Comparison of ENCODE assay signal across 12 cellular contexts in genomic region chr1:91742848-91743292, GRCh38.
DNase-seq lines count a peak whose midpoint lies in the region; ATAC-seq, FAIRE-seq and TF ChIP-seq lines count a peak whose summit lies in the region.
"Had no signal": no experiment of that assay in that cellular context is flagged by ENCODE, and none has a peak within 500 bp of the region (broad histone marks: within the 10 kb centered on the region; RNA-seq: fewer than 3 reads in every experiment).

No MANE protein-coding gene starts in this region.

- H3K36me3 Mint-ChIP-seq in activated CD8-positive, alpha-beta T cell treated with anti-CD3 and anti-CD28 coated beads for 36 hours (ENCODE audit: low read depth): peaks cover 25% of the 10 kb centered on the region
- H3K36me3 Mint-ChIP-seq in activated CD8-positive, alpha-beta T cell treated with anti-CD3 and anti-CD28 coated beads, Interleukin-2, amount 10 ng/mL, durations not matched to agents 7 days and 5 days (ENCODE audit: low read depth): peaks cover 13% of the 10 kb centered on the region

- peak; percentile 58 for ATAC-seq in activated CD8-positive, alpha-beta T cell treated with anti-CD3 and anti-CD28 coated beads for 36 hours
- ATAC-seq in activated CD8-positive, alpha-beta T cell treated with anti-CD3 and anti-CD28 coated beads, Interleukin-2, amount 10 ng/mL, durations not matched to agents 7 days and 5 days: no peak
- peak; percentile 37 for ATAC-seq in left lung
- no peak for ATAC-seq in GM19397 (IDR thresholded peaks at IDR 0.05; ENCODE audit: unreplicated experiment)

- CTCF ChIA-PET in activated CD8-positive, alpha-beta T cell treated with anti-CD3 and anti-CD28 coated beads for 36 hours (lab: Charles Lee): no interaction called here
- CTCF ChIA-PET in activated CD8-positive, alpha-beta T cell treated with anti-CD3 and anti-CD28 coated beads, Interleukin-2, amount 10 ng/mL, durations not matched to agents 7 days and 5 days (lab: Charles Lee): no interaction called here

- H3K27me3 Mint-ChIP-seq in activated CD8-positive, alpha-beta T cell treated with anti-CD3 and anti-CD28 coated beads for 36 hours: no peaks in the 10 kb centered on the region
- H3K27me3 Mint-ChIP-seq in activated CD8-positive, alpha-beta T cell treated with anti-CD3 and anti-CD28 coated beads, Interleukin-2, amount 10 ng/mL, durations not matched to agents 7 days and 5 days (ENCODE audit: low read depth): no peaks in the 10 kb centered on the region
- H3K27me3 Mint-ChIP-seq: activated naive CD4-positive, alpha-beta T cell treated with anti-CD3 and anti-CD28 coated beads, Interleukin-2, amount 50 U/mL, for 24 hours had no signal

- H3K4me1 ChIP-seq in left lung (peaks cover 3 to 4% of the 10 kb centered on the region in 2 donors), vagina (peaks cover 71% of the 10 kb centered on the region)

- peaks cover 3% of the 10 kb centered on the region for H3K4me1 Mint-ChIP-seq in activated CD8-positive, alpha-beta T cell treated with anti-CD3 and anti-CD28 coated beads for 36 hours (ENCODE audit: low read depth)
- no peaks in the 10 kb centered on the region for H3K4me1 Mint-ChIP-seq in activated CD8-positive, alpha-beta T cell treated with anti-CD3 and anti-CD28 coated beads, Interleukin-2, amount 10 ng/mL, durations not matched to agents 7 days and 5 days (ENCODE audit: low read depth)

- TF ChIP-seq POLR2A in vagina (IDR thresholded peaks at IDR 0.05): no peak

- H3K9me3 ChIP-seq in left lung (no peaks in the 10 kb centered on the region), vagina (no peaks in the 10 kb centered on the region)

- POLR2A ChIA-PET in activated CD8-positive, alpha-beta T cell treated with anti-CD3 and anti-CD28 coated beads for 36 hours (lab: Charles Lee): interaction anchor here (1.2 kb wide), 1 partner anchor 11 kb away, joined by 5 read pairs; no protein-coding TSS in a partner anchor
- POLR2A ChIA-PET in activated CD8-positive, alpha-beta T cell treated with anti-CD3 and anti-CD28 coated beads, Interleukin-2, amount 10 ng/mL, durations not matched to agents 7 days and 5 days (lab: Charles Lee): no interaction called here

- no peak for TF ChIP-seq CTCF in activated CD8-positive, alpha-beta T cell treated with anti-CD3 and anti-CD28 coated beads for 36 hours (IDR thresholded peaks at IDR 0.05)
- TF ChIP-seq CTCF in bronchial epithelial cell (IDR thresholded peaks at IDR 0.05; ENCODE audit: insufficient read depth, low read length, severe bottlenecking) (no peak), left lung (IDR thresholded peaks at IDR 0.05) (no peak), vagina (IDR thresholded peaks at IDR 0.05) (no peak)

- peaks cover 13% of the 10 kb centered on the region for H3K9me3 Mint-ChIP-seq in activated CD8-positive, alpha-beta T cell treated with anti-CD3 and anti-CD28 coated beads for 36 hours
- H3K9me3 Mint-ChIP-seq in activated CD8-positive, alpha-beta T cell treated with anti-CD3 and anti-CD28 coated beads, Interleukin-2, amount 10 ng/mL, durations not matched to agents 7 days and 5 days (ENCODE audit: insufficient read depth): peaks cover 18% of the 10 kb centered on the region
- H3K9me3 Mint-ChIP-seq: activated naive CD4-positive, alpha-beta T cell treated with anti-CD3 and anti-CD28 coated beads, Interleukin-2, amount 50 U/mL, for 24 hours had no signal

- no peaks in the 10 kb centered on the region for H3K27me3 ChIP-seq in bronchial epithelial cell (ENCODE audit: control insufficient read depth, insufficient read depth, low read length)
- no peaks in the 10 kb centered on the region for H3K27me3 ChIP-seq in left lung
- no peaks in the 10 kb centered on the region for H3K27me3 ChIP-seq in vagina

- H3K27ac Mint-ChIP-seq in activated CD8-positive, alpha-beta T cell treated with anti-CD3 and anti-CD28 coated beads for 36 hours: no peak overlapping the region
- no peak overlapping the region for H3K27ac Mint-ChIP-seq in activated CD8-positive, alpha-beta T cell treated with anti-CD3 and anti-CD28 coated beads, Interleukin-2, amount 10 ng/mL, durations not matched to agents 7 days and 5 days

- H3K27ac ChIP-seq in left lung (no peak overlapping the region), vagina (peak overlapping the region; percentile 57)
- H3K27ac ChIP-seq: WERI-Rb-1 had no signal

- H3K4me3 ChIP-seq in bronchial epithelial cell (ENCODE audit: low read depth, low read length): no peak overlapping the region
- H3K4me3 ChIP-seq in left lung: no peak overlapping the region
- H3K4me3 ChIP-seq in vagina: no peak overlapping the region

- intact Hi-C loops in activated CD8-positive, alpha-beta T cell treated with anti-CD3 and anti-CD28 coated beads for 36 hours (cut with micrococcal nuclease): no loop called here
- intact Hi-C loops in left lung (cut with DNase I) (no loop called here), vagina (cut with DNase I) (loop anchor here (10.0 kb wide), 1 partner anchor 142 kb away; the partner anchor contains the start of gene TGFBR3)

- no peak overlapping the region for H3K4me3 Mint-ChIP-seq in activated CD8-positive, alpha-beta T cell treated with anti-CD3 and anti-CD28 coated beads for 36 hours
- no peak overlapping the region for H3K4me3 Mint-ChIP-seq in activated CD8-positive, alpha-beta T cell treated with anti-CD3 and anti-CD28 coated beads, Interleukin-2, amount 10 ng/mL, durations not matched to agents 7 days and 5 days
- H3K4me3 Mint-ChIP-seq: activated naive CD4-positive, alpha-beta T cell treated with anti-CD3 and anti-CD28 coated beads, Interleukin-2, amount 50 U/mL, for 24 hours had no signal

- no peaks in the 10 kb centered on the region for H3K36me3 ChIP-seq in bronchial epithelial cell (ENCODE audit: control insufficient read depth, insufficient read depth, low read length)
- no peaks in the 10 kb centered on the region for H3K36me3 ChIP-seq in left lung
- H3K36me3 ChIP-seq in vagina: peaks cover 0 to 10% of the 10 kb centered on the region in 2 donors
- H3K36me3 ChIP-seq: WERI-Rb-1 had no signal

- FAIRE-seq in bronchial epithelial cell (lab: Jason Lieb, UNC): no peak

- no peak for DNase-seq in activated CD8-positive, alpha-beta T cell treated with anti-CD3 and anti-CD28 coated beads for 36 hours
- DNase-seq in activated CD8-positive, alpha-beta T cell treated with anti-CD3 and anti-CD28 coated beads, Interleukin-2, amount 10 ng/mL, durations not matched to agents 7 days and 5 days: no peak
- peak; percentile 70 for DNase-seq in bronchial epithelial cell (ENCODE audit: low read depth)
- no peak for DNase-seq in left lung
- peak in 1 of 2 donors; percentile 44 for DNase-seq in vagina (ENCODE audit: extremely low spot score in 2 of 2)
- DNase-seq in NCI-H146 (lab: John Stamatoyannopoulos, UW): no peak
- DNase-seq in hypothalamus (lab: John Stamatoyannopoulos, UW): no peak
- DNase-seq: KBM-7, trophoblast cell, WERI-Rb-1 had no signal

Comparison
In these comparisons a context has a peak if more than half of its experiments do, and no peak if none do; other contexts are left out.
1. ATAC-seq: peak in activated CD8-positive, alpha-beta T cell treated with anti-CD3 and anti-CD28 coated beads for 36 hours (single experiment) and left lung (single experiment); none in activated CD8-positive, alpha-beta T cell treated with anti-CD3 and anti-CD28 coated beads, Interleukin-2, amount 10 ng/mL, durations not matched to agents 7 days and 5 days (single experiment) and GM19397 (single experiment).